Comparison of ENCODE assay signal across 29 cellular contexts in genomic region chr18:34884456-34884855, GRCh38.
"Had no signal": no experiment of that assay in that cellular context is flagged by ENCODE, and none has a peak within 500 bp of the region (broad histone marks: within the 10 kb centered on the region; RNA-seq: fewer than 3 reads in every experiment).

No MANE protein-coding gene starts in this region.

- H3K4me3 Mint-ChIP-seq: dendritic cell treated with granulocyte-macrophage colony-stimulating factor and Interleukin-4, amounts not matched to agents 40 ng/mL and 50 ng/mL, for 4 days; endodermal cell; immature natural killer cell; memory B cell; naive thymus-derived CD4-positive, alpha-beta T cell; nephron; stimulated activated effector memory CD8-positive, alpha-beta T cell treated with anti-CD3 and anti-CD28 coated beads, Interleukin-12 subunit alpha, Interleukin-12 subunit beta, amount 100 ng/mL, for 72 hours had no signal

- H3K4me1 ChIP-seq: prostate gland, upper lobe of right lung, uterus had no signal

- H3K9me3 ChIP-seq: prostate gland, sigmoid colon, stomach, tibial nerve, upper lobe of right lung, uterus had no signal

- H3K27ac Mint-ChIP-seq: dendritic cell treated with granulocyte-macrophage colony-stimulating factor and Interleukin-4, amounts not matched to agents 40 ng/mL and 50 ng/mL, for 4 days; endodermal cell; immature natural killer cell; memory B cell; naive thymus-derived CD4-positive, alpha-beta T cell; nephron; stimulated activated effector memory CD8-positive, alpha-beta T cell treated with anti-CD3 and anti-CD28 coated beads, Interleukin-12 subunit alpha, Interleukin-12 subunit beta, amount 100 ng/mL, for 72 hours had no signal

- H3K4me1 Mint-ChIP-seq: immature natural killer cell; memory B cell; stimulated activated effector memory CD8-positive, alpha-beta T cell treated with anti-CD3 and anti-CD28 coated beads, Interleukin-12 subunit alpha, Interleukin-12 subunit beta, amount 100 ng/mL, for 72 hours had no signal

- H3K27ac ChIP-seq: epithelial cell of prostate, prostate gland, sigmoid colon, stomach, tibial nerve, upper lobe of right lung, uterus had no signal

- H3K27me3 Mint-ChIP-seq: dendritic cell treated with granulocyte-macrophage colony-stimulating factor and Interleukin-4, amounts not matched to agents 40 ng/mL and 50 ng/mL, for 4 days had no signal

- H3K36me3 ChIP-seq: prostate gland, upper lobe of right lung, uterus had no signal

- H3K27me3 ChIP-seq: sigmoid colon, stomach, tibial nerve, upper lobe of right lung, uterus had no signal

- H3K9me3 Mint-ChIP-seq: dendritic cell treated with granulocyte-macrophage colony-stimulating factor and Interleukin-4, amounts not matched to agents 40 ng/mL and 50 ng/mL, for 4 days; endodermal cell; immature natural killer cell; memory B cell; naive thymus-derived CD4-positive, alpha-beta T cell; nephron; stimulated activated effector memory CD8-positive, alpha-beta T cell treated with anti-CD3 and anti-CD28 coated beads, Interleukin-12 subunit alpha, Interleukin-12 subunit beta, amount 100 ng/mL, for 72 hours had no signal

- H3K36me3 Mint-ChIP-seq: immature natural killer cell; memory B cell; naive thymus-derived CD4-positive, alpha-beta T cell; stimulated activated effector memory CD8-positive, alpha-beta T cell treated with anti-CD3 and anti-CD28 coated beads, Interleukin-12 subunit alpha, Interleukin-12 subunit beta, amount 100 ng/mL, for 72 hours had no signal

- H3K4me3 ChIP-seq: lung, prostate gland, sigmoid colon, stomach, tibial nerve, upper lobe of right lung, uterus had no signal

- ATAC-seq: esophagus mucosa; naive thymus-derived CD4-positive, alpha-beta T cell; right cardiac atrium; stimulated activated effector memory CD8-positive, alpha-beta T cell treated with anti-CD3 and anti-CD28 coated beads, Interleukin-12 subunit alpha, Interleukin-12 subunit beta, amount 100 ng/mL, for 72 hours; upper lobe of right lung had no signal

- DNase-seq: effector CD8-positive, alpha-beta T cell; endodermal cell; foreskin fibroblast; glutamatergic neuron; hypothalamus; immature natural killer cell; islet precursor cell; kidney glomerular epithelial cell; midbrain; naive thymus-derived CD4-positive, alpha-beta T cell; nucleus accumbens; right cardiac atrium; sigmoid colon; stimulated activated CD4-positive, alpha-beta T cell treated with anti-CD3 and anti-CD28 coated beads, Interleukin-2, amount 100 ng/mL, for 24 hours; stimulated activated CD4-positive, alpha-beta T cell treated with anti-CD3 and anti-CD28 coated beads, Interleukin-4, amount 100 ng/mL, for 24 hours; stimulated activated naive CD4-positive, alpha-beta T cell treated with Interleukin-2 at 50 U/mL for 16 hours; stomach; upper lobe of right lung; uterus had no signal

- FAIRE-seq: colon had no signal
